1 cellular context compared by ENCODE assay signal in genomic region chr6:111717621-111718020, GRCh38.
TF ChIP-seq lines count a peak whose summit lies in the region.

No MANE protein-coding gene starts in this region.

TF ChIP-seq in GM12878, 131 proteins besides CTCF, POLR2A, EP300 and RAD21 (continued from another document):
- TF ChIP-seq ZBTB33 (IDR thresholded peaks at IDR 0.05) (no peak), WRNIP1 (IDR thresholded peaks at IDR 0.05; ENCODE audit: borderline replicate concordance, low read depth, low read length) (no peak), ESRRA (IDR thresholded peaks at IDR 0.05; ENCODE audit: low read length) (no peak)
